Comparison of ENCODE assay signal across 1 cellular context in genomic region chr6:149093643-149094042, GRCh38.
TF ChIP-seq lines count a peak whose summit lies in the region.

No MANE protein-coding gene starts in this region.

TF ChIP-seq in SK-N-SH, 30 proteins besides CTCF, POLR2A, EP300 and RAD21 (continued from another document):
- TF ChIP-seq, protein P1, sequence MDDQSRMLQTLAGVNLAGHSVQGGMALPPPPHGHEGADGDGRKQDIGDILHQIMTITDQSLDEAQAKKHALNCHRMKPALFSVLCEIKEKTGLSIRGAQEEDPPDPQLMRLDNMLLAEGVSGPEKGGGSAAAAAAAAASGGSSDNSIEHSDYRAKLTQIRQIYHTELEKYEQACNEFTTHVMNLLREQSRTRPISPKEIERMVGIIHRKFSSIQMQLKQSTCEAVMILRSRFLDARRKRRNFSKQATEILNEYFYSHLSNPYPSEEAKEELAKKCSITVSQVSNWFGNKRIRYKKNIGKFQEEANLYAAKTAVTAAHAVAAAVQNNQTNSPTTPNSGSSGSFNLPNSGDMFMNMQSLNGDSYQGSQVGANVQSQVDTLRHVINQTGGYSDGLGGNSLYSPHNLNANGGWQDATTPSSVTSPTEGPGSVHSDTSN (IDR thresholded peaks at IDR 0.05): peak; percentile 31; the same call in 1 of the 2 replicates
- TF ChIP-seq TCF12 (IDR thresholded peaks at IDR 0.05) (peak; percentile 23; the same call in 1 of the 2 replicates), TAF1 (IDR thresholded peaks at IDR 0.05; ENCODE audit: borderline replicate concordance, low read depth, low read length) (no peak)
